Comparison of ENCODE assay signal across 15 cellular contexts in the genomic region with DNA sequence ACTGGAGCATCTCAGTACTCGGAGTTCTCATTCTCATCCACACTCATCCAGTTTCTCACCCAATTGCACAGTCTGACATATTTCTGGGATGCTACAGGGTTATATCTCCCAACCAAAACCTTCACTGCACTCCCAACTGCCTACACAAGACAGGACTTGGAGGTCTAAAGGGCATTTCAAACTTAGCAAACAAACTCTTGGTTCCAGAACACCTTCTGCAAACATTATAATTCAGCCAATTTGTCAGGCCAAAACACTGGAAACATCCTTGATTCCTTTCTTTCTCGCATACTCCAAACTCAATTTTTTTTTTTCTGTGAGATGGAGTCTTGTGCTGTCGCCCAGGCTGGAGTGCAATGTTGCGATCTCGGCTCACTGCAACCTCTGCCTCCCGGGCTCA. TPM values are rescaled to one million over a fixed set of nuclear protein-coding genes. Genes with fewer than 3 reads are reported as not detected.
DNase-seq lines count a peak whose midpoint lies in the region; ATAC-seq, FAIRE-seq and TF ChIP-seq lines count a peak whose summit lies in the region.
"Had no signal": no experiment of that assay in that cellular context is flagged by ENCODE, and none has a peak within 500 bp of the region (broad histone marks: within the 10 kb centered on the region; RNA-seq: fewer than 3 reads in every experiment).

No MANE protein-coding gene starts in this region.

- WGBS in HepG2 (ENCODE audit: low lambda C conversion rate), result 46% methylated on average over 6 of the region's 6 CpGs

- no peak for TF ChIP-seq POLR2A in HepG2 (IDR thresholded peaks at IDR 0.05; ENCODE audit: insufficient read depth in 1 of 2, low read depth in 2 of 2, low read length in 2 of 2)

- H3K4me3 ChIP-seq in HepG2 (replicated peaks in 1 of 3; ENCODE audit: insufficient read depth in 1 of 3, low read depth in 2 of 3, low read length in 3 of 3) (no peak overlapping the region), tibial artery (no peak overlapping the region), MM.1S (ENCODE audit: low read length) (no peak overlapping the region)

- BruUV-seq in HepG2 (replicated peaks; lab: Mats Ljungman, UMichigan), result no TSS peak

- H3K4me1 ChIP-seq in HepG2 (ENCODE audit: insufficient read depth, low read length) (peaks cover 28% of the 10 kb centered on the region), tibial artery (no peaks in the 10 kb centered on the region), MM.1S (ENCODE audit: low read length) (peaks cover 13% of the 10 kb centered on the region)

- ATAC-seq in stimulated activated naive CD8-positive, alpha-beta T cell treated with anti-CD3 and anti-CD28 coated beads, Interleukin-15, Interleukin-2, amounts not matched to agents 100 U/mL and 50 U/mL, for 24 hours, result no peak
- ATAC-seq in T-cell (replicated peaks in 1 of 4) (no peak), HepG2 (peak; percentile 73)

- no peaks in the 10 kb centered on the region for H4K20me1 ChIP-seq in HepG2 (ENCODE audit: insufficient read depth, low read length)
- H4K20me1 ChIP-seq in MM.1S (ENCODE audit: insufficient read depth, low read length), result no peaks in the 10 kb centered on the region

- H3K9me2 ChIP-seq in MM.1S (replicated peaks; ENCODE audit: insufficient read depth, low read length), result no peaks in the 10 kb centered on the region

- no peak for TF ChIP-seq RAD21 in HepG2 (CRISPR knock-in tag; IDR thresholded peaks at IDR 0.05)

- peak; percentile 15 for FAIRE-seq in HepG2 (lab: Jason Lieb, UNC)

- peaks cover 92% of the 10 kb centered on the region for H3K36me3 Mint-ChIP-seq in stimulated activated naive CD8-positive, alpha-beta T cell treated with anti-CD3 and anti-CD28 coated beads, Interleukin-15, Interleukin-2, amounts not matched to agents 100 ng/mL and 50 ng/mL, for 24 hours (ENCODE audit: low read depth)
- H3K36me3 Mint-ChIP-seq in T-cell, result peaks cover 36% of the 10 kb centered on the region
- H3K36me3 Mint-ChIP-seq: mesothelial cell of epicardium had no signal

- H3K79me2 ChIP-seq in HepG2 (ENCODE audit: insufficient read depth, low read length) (no peaks in the 10 kb centered on the region), MM.1S (ENCODE audit: low read length) (no peaks in the 10 kb centered on the region)

- CTCF ChIA-PET in T-cell (lab: Charles Lee) (interaction anchor here in 1 of 2 donors (1.8 kb wide), 1 partner anchor 83 kb away, joined by 4 read pairs; no protein-coding TSS in a partner anchor), HepG2 (lab: Yijun Ruan, JAX; ENCODE audit: low intra/inter-chr PET ratio, low total read pairs) (no interaction called here)

- H3F3A ChIP-seq in MM.1S (ENCODE audit: insufficient read depth, low read length), result no peaks in the 10 kb centered on the region

- H3K4me2 ChIP-seq in HepG2 (ENCODE audit: low read depth, low read length) (peak overlapping the region; percentile 13; the same call in 1 of the 2 replicates), MM.1S (ENCODE audit: low read depth, low read length) (no peak overlapping the region)

- intact Hi-C loops in HepG2 (cut with micrococcal nuclease; ENCODE audit: unreplicated experiment), result no loop called here
- intact Hi-C loops in tibial artery (cut with DNase I; ENCODE audit: low total_unique reads), result no loop called here

- H3K27me3 Mint-ChIP-seq in stimulated activated naive CD8-positive, alpha-beta T cell treated with anti-CD3 and anti-CD28 coated beads, Interleukin-15, Interleukin-2, amounts not matched to agents 100 ng/mL and 50 ng/mL, for 24 hours, result no peaks in the 10 kb centered on the region
- no peaks in the 10 kb centered on the region for H3K27me3 Mint-ChIP-seq in T-cell

- H3K9me3 ChIP-seq in HepG2 (ENCODE audit: low read length) (no peaks in the 10 kb centered on the region), tibial artery (no peaks in the 10 kb centered on the region), MM.1S (replicated peaks; ENCODE audit: insufficient read depth, low read length) (no peaks in the 10 kb centered on the region)

- peaks cover 97% of the 10 kb centered on the region for H3K4me1 Mint-ChIP-seq in stimulated activated naive CD8-positive, alpha-beta T cell treated with anti-CD3 and anti-CD28 coated beads, Interleukin-15, Interleukin-2, amounts not matched to agents 100 ng/mL and 50 ng/mL, for 24 hours (ENCODE audit: low read depth)
- peaks cover 94 to 97% (median 94%) of the 10 kb centered on the region in 3 donors for H3K4me1 Mint-ChIP-seq in T-cell

- POLR2A ChIA-PET in T-cell (lab: Charles Lee) (no interaction called here), HepG2 (lab: Yijun Ruan, JAX) (no interaction called here)

- no peaks in the 10 kb centered on the region for H3K27me3 ChIP-seq in HepG2 (ENCODE audit: control insufficient read depth in 1 of 2, insufficient read depth in 2 of 2, low read length in 2 of 2)
- no peaks in the 10 kb centered on the region for H3K27me3 ChIP-seq in tibial artery
- H3K27me3 ChIP-seq in MM.1S (replicated peaks; ENCODE audit: insufficient read depth, low read length), result no peaks in the 10 kb centered on the region

- in situ Hi-C loops in HepG2 (cut with HindIII; ENCODE audit: extremely low pct_ligation_motif_present, low pct_unique_long_range_greater_than_20kb), result no loop called here

- no peaks in the 10 kb centered on the region for H3K9me3 Mint-ChIP-seq in stimulated activated naive CD8-positive, alpha-beta T cell treated with anti-CD3 and anti-CD28 coated beads, Interleukin-15, Interleukin-2, amounts not matched to agents 100 ng/mL and 50 ng/mL, for 24 hours
- H3K9me3 Mint-ChIP-seq in T-cell, result no peaks in the 10 kb centered on the region
- H3K9me3 Mint-ChIP-seq: mesothelial cell of epicardium had no signal

- H3K36me3 ChIP-seq in HepG2 (replicated peaks in 1 of 2; ENCODE audit: control insufficient read depth in 1 of 2, insufficient read depth in 2 of 2, low read length in 2 of 2) (no peaks in the 10 kb centered on the region), tibial artery (no peaks in the 10 kb centered on the region), MM.1S (replicated peaks; ENCODE audit: insufficient read depth, low read length) (no peaks in the 10 kb centered on the region)

- peak overlapping the region; percentile 99 for H3K27ac Mint-ChIP-seq in stimulated activated naive CD8-positive, alpha-beta T cell treated with anti-CD3 and anti-CD28 coated beads, Interleukin-15, Interleukin-2, amounts not matched to agents 100 ng/mL and 50 ng/mL, for 24 hours
- peak overlapping the region; percentile 96 to 98 for H3K27ac Mint-ChIP-seq in T-cell

- no peak for TF ChIP-seq CTCF in HepG2 (CRISPR knock-in tag; IDR thresholded peaks at IDR 0.05)
- TF ChIP-seq CTCF in tibial artery (IDR thresholded peaks at IDR 0.05), result no peak
- TF ChIP-seq CTCF in MM.1S (IDR thresholded peaks at IDR 0.05; ENCODE audit: low read length), result no peak

- no peak for TF ChIP-seq EP300 in HepG2 (IDR thresholded peaks at IDR 0.05; ENCODE audit: low read depth in 2 of 2, low read length in 2 of 2)
- no peak for TF ChIP-seq EP300 in HepG2 (CRISPR knock-in tag; IDR thresholded peaks at IDR 0.05; ENCODE audit: borderline replicate concordance)

- no peak for DNase-seq in stimulated activated naive CD8-positive, alpha-beta T cell treated with anti-CD3 and anti-CD28 coated beads, Interleukin-15, Interleukin-2, amounts not matched to agents 100 U/mL and 50 U/mL, for 24 hours
- DNase-seq in T-cell (no peak), HepG2 (ENCODE audit: low spot score) (peak; percentile 14), tibial artery (no peak), NCI-H146 treated with DMSO at 0.1 percent for 48 hours (lab: John Stamatoyannopoulos, UW; ENCODE audit: unreplicated experiment) (no peak), MM.1S (no peak), NCI-H446 treated with DMSO at 0.1 percent for 48 hours (lab: John Stamatoyannopoulos, UW) (no peak)
- DNase-seq: AML-193; MV-4-11; NCI-H2171 treated with DMSO at 0.1 percent for 48 hours; OCI-M1; stimulated activated CD4-positive, alpha-beta T cell treated with anti-CD3 and anti-CD28 coated beads, Interleukin-1b, Interleukin-23, amount 100 ng/mL, for 48 hours had no signal

- peak overlapping the region; percentile 83 for H3K4me3 Mint-ChIP-seq in stimulated activated naive CD8-positive, alpha-beta T cell treated with anti-CD3 and anti-CD28 coated beads, Interleukin-15, Interleukin-2, amounts not matched to agents 100 ng/mL and 50 ng/mL, for 24 hours
- peak overlapping the region; percentile 70 to 98 (median 75) for H3K4me3 Mint-ChIP-seq in T-cell
- H3K4me3 Mint-ChIP-seq: mesothelial cell of epicardium had no signal

- no peak overlapping the region for H3K9ac ChIP-seq in HepG2 (ENCODE audit: insufficient read depth, low read depth, low read length)
- H3K9ac ChIP-seq in MM.1S (ENCODE audit: low read length), result no peak overlapping the region

- no peak overlapping the region for H2AFZ ChIP-seq in HepG2 (ENCODE audit: low read length)
- no peak overlapping the region for H2AFZ ChIP-seq in MM.1S (ENCODE audit: low read length)

- H3K27ac ChIP-seq in HepG2 (ENCODE audit: extremely low read length, insufficient read depth, low read length) (no peak overlapping the region), tibial artery (no peak overlapping the region), MM.1S (ENCODE audit: low read length) (no peak overlapping the region)

RNA-seq across cellular contexts. Expression of gene SLAMF1, which starts 7.9 kb away (rescaled TPM):
- 10 to 100 TPM; 19.4 to 38.7 (median 30.7) TPM for total RNA-seq in T-cell
- not detected in 2 replicates for total RNA-seq in HepG2 (2016; rRNA removed; fragmentation: Illumina TruSeq; extraction: Trizol)
- total RNA-seq in HepG2 (2016; cell fraction: cytosol; rRNA removed; fragmentation: Illumina TruSeq; extraction: Trizol; ENCODE audit: low read depth), result not detected in 2 replicates
- total RNA-seq in HepG2 (2016; cell fraction: insoluble cytoplasmic fraction; rRNA removed; fragmentation: Illumina TruSeq; extraction: Trizol), result not detected in 2 replicates
- total RNA-seq in HepG2 (2016; cell fraction: membrane; rRNA removed; fragmentation: Illumina TruSeq; extraction: Trizol), result not detected in 2 replicates
- total RNA-seq in HepG2 (2016; cell fraction: nucleus; rRNA removed; fragmentation: Illumina TruSeq; extraction: Trizol), result not detected in 2 replicates
- polyA plus RNA-seq in HepG2 (2011; rRNA removed), result not detected in 2 replicates
- polyA plus RNA-seq in HepG2 (2011; cell fraction: cytosol; rRNA removed), result not detected in 2 replicates
- 0.11 and 0.21 TPM in 2 replicates for polyA plus RNA-seq in HepG2 (2011; cell fraction: nucleus; rRNA removed)
- polyA plus RNA-seq in HepG2 (2012), result not detected in 2 replicates
- not detected in 2 replicates for polyA plus RNA-seq in HepG2 (2016; cell fraction: cytosol; fragmentation: Illumina TruSeq; extraction: Trizol; ENCODE audit: low read depth)
- not detected in 2 replicates for polyA plus RNA-seq in HepG2 (2016; cell fraction: insoluble cytoplasmic fraction; fragmentation: Illumina TruSeq; extraction: Trizol; ENCODE audit: low read depth)
- polyA plus RNA-seq in HepG2 (2016; cell fraction: membrane; fragmentation: Illumina TruSeq; extraction: Trizol; ENCODE audit: low read depth), result not detected in 2 replicates
- polyA plus RNA-seq in HepG2 (2016; cell fraction: nucleus; fragmentation: Illumina TruSeq; extraction: Trizol; ENCODE audit: insufficient read depth, low read depth), result not detected in 2 replicates
- not detected in 2 replicates for polyA minus RNA-seq in HepG2 (2011; rRNA and poly(A)+ RNA removed; ENCODE audit: low replicate concordance)
- not detected in 2 replicates for polyA minus RNA-seq in HepG2 (2011; cell fraction: cytosol; rRNA and poly(A)+ RNA removed)
- not detected in 2 replicates for polyA minus RNA-seq in HepG2 (2011; cell fraction: nucleus; rRNA and poly(A)+ RNA removed)
- total RNA-seq: mesothelial cell of epicardium, pulmonary artery endothelial cell had no signal

RNA-seq across cellular contexts. Expression of gene CD84, which starts 59.6 kb away (rescaled TPM):
- total RNA-seq in T-cell (10 to 100 TPM; 47.5 to 97.4 (median 51.8) TPM), HepG2 (2016; rRNA removed; fragmentation: Illumina TruSeq; extraction: Trizol) (not detected in 2 replicates)
- not detected in 2 replicates for total RNA-seq in HepG2 (2016; cell fraction: cytosol; rRNA removed; fragmentation: Illumina TruSeq; extraction: Trizol; ENCODE audit: low read depth)
- total RNA-seq in HepG2 (2016; cell fraction: insoluble cytoplasmic fraction; rRNA removed; fragmentation: Illumina TruSeq; extraction: Trizol), result not detected in 2 replicates
- total RNA-seq in HepG2 (2016; cell fraction: membrane; rRNA removed; fragmentation: Illumina TruSeq; extraction: Trizol), result not detected in 2 replicates
- not detected in 2 replicates for total RNA-seq in HepG2 (2016; cell fraction: nucleus; rRNA removed; fragmentation: Illumina TruSeq; extraction: Trizol)
- not detected in 2 replicates for polyA plus RNA-seq in HepG2 (2011; rRNA removed)
- polyA plus RNA-seq in HepG2 (2011; cell fraction: cytosol; rRNA removed), result not detected in 2 replicates
- not detected in 2 replicates for polyA plus RNA-seq in HepG2 (2011; cell fraction: nucleus; rRNA removed)
- not detected in 2 replicates for polyA plus RNA-seq in HepG2 (2012)
- not detected in 2 replicates for polyA plus RNA-seq in HepG2 (2016; cell fraction: cytosol; fragmentation: Illumina TruSeq; extraction: Trizol; ENCODE audit: low read depth)
- polyA plus RNA-seq in HepG2 (2016; cell fraction: insoluble cytoplasmic fraction; fragmentation: Illumina TruSeq; extraction: Trizol; ENCODE audit: low read depth), result not detected in 2 replicates
- polyA plus RNA-seq in HepG2 (2016; cell fraction: membrane; fragmentation: Illumina TruSeq; extraction: Trizol; ENCODE audit: low read depth), result not detected in 2 replicates
- polyA plus RNA-seq in HepG2 (2016; cell fraction: nucleus; fragmentation: Illumina TruSeq; extraction: Trizol; ENCODE audit: insufficient read depth, low read depth), result not detected in 2 replicates
- not detected in 2 replicates for polyA minus RNA-seq in HepG2 (2011; rRNA and poly(A)+ RNA removed; ENCODE audit: low replicate concordance)
- not detected in 2 replicates for polyA minus RNA-seq in HepG2 (2011; cell fraction: cytosol; rRNA and poly(A)+ RNA removed)
- not detected in 2 replicates for polyA minus RNA-seq in HepG2 (2011; cell fraction: nucleus; rRNA and poly(A)+ RNA removed)
- total RNA-seq: mesothelial cell of epicardium, pulmonary artery endothelial cell had no signal

Comparison
In these comparisons a context has a peak if more than half of its experiments do, and no peak if none do; other contexts are left out.
1. RNA of gene SLAMF1, which starts 7.9 kb away (total RNA-seq): 19.4 to 38.7 TPM in T-cell; not detected in HepG2; every median in the first group is over 10 times any median in the second.
2. RNA of gene CD84, which starts 59.6 kb away (total RNA-seq): 47.5 to 97.4 TPM in T-cell; not detected in HepG2; every median in the first group is over 10 times any median in the second.